28 cellular contexts compared by ENCODE assay signal in the genomic region with DNA sequence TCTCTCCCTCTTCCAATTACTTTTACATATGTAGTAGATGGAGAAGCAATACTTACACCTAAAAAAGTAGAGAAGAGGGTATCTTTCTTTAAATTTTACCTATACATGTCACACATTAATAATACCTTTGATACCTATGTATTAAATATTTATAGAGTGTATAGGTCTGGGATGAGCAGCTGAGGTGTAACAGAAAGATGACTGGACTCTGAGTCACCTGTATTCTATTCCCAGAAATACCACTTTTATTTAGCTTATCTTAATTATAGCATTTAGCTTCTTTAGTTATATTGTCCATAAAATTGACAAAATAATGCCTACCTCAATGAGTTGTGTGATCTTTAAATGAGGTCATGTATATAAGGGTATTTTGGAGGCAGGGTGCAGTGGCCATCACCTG. TPM values are rescaled to one million over a fixed set of nuclear protein-coding genes. Genes with fewer than 3 reads are reported as not detected.
"Had no signal": no experiment of that assay in that cellular context is flagged by ENCODE, and none has a peak within 500 bp of the region (broad histone marks: within the 10 kb centered on the region; RNA-seq: fewer than 3 reads in every experiment).

No MANE protein-coding gene starts in this region.

- H3K27me3 Mint-ChIP-seq: activated CD4-positive, alpha-beta T cell treated with anti-CD3 and anti-CD28 coated beads, Interleukin-2, amount 10 ng/mL, durations not matched to agents 7 days and 5 days had no signal

- H3K9me3 Mint-ChIP-seq: activated CD4-positive, alpha-beta memory T cell treated with anti-CD3 and anti-CD28 coated beads for 36 hours; activated CD4-positive, alpha-beta T cell treated with anti-CD3 and anti-CD28 coated beads, Interleukin-2, amount 10 ng/mL, durations not matched to agents 7 days and 5 days; activated naive CD4-positive, alpha-beta T cell treated with anti-CD3 and anti-CD28 coated beads, Interleukin-2, amount 50 U/mL, for 72 hours; activated naive CD8-positive, alpha-beta T cell treated with anti-CD3 and anti-CD28 coated beads, Interleukin-2, amount 50 U/mL, for 24 hours; activated T-cell treated with anti-CD3 and anti-CD28 coated beads, Interleukin-2, amount 50 U/mL, for 4 hours; T-cell had no signal

- H3K4me3 Mint-ChIP-seq: activated CD4-positive, alpha-beta memory T cell treated with anti-CD3 and anti-CD28 coated beads for 36 hours; activated CD4-positive, alpha-beta T cell treated with anti-CD3 and anti-CD28 coated beads, Interleukin-2, amount 10 ng/mL, durations not matched to agents 7 days and 5 days; activated naive CD8-positive, alpha-beta T cell treated with anti-CD3 and anti-CD28 coated beads, Interleukin-2, amount 50 U/mL, for 24 hours; activated T-cell treated with anti-CD3 and anti-CD28 coated beads, Interleukin-2, amount 50 U/mL, for 4 hours; T-cell had no signal

- H3K4me1 ChIP-seq: ascending aorta, body of pancreas had no signal

- DNase-seq: activated CD4-positive, alpha-beta memory T cell treated with anti-CD3 and anti-CD28 coated beads for 36 hours; activated CD4-positive, alpha-beta T cell treated with anti-CD3 and anti-CD28 coated beads, Interleukin-2, amount 10 ng/mL, durations not matched to agents 7 days and 5 days; activated CD4-positive, CD25-positive, alpha-beta regulatory T cell; activated CD8-positive, alpha-beta memory T cell treated with anti-CD3 and anti-CD28 coated beads for 24 hours; activated effector memory CD4-positive, alpha-beta T cell treated with anti-CD3 and anti-CD28 coated beads, Interleukin-2, amount 50 U/mL, for 16 hours; activated naive CD4-positive, alpha-beta T cell treated with Interleukin-2 at 50 U/mL for 16 hours; activated naive CD8-positive, alpha-beta T cell treated with anti-CD3 and anti-CD28 coated beads, Interleukin-2, amount 50 U/mL, for 24 hours; activated T-cell treated with anti-CD3 and anti-CD28 coated beads, Interleukin-2, amount 50 U/mL, for 4 hours; amniotic stem cell; body of pancreas; KG1; MV-4-11; NCI-H1105; NCI-H1436 treated with DMSO at 0.1 percent for 48 hours; NCI-H187; NCI-H2081; NCI-H510A treated with DMSO at 0.1 percent for 48 hours; NCI-H69; PC-9; T-cell; T-helper 2 cell; T1000 had no signal

- H3K27ac Mint-ChIP-seq: activated CD4-positive, alpha-beta memory T cell treated with anti-CD3 and anti-CD28 coated beads for 36 hours; activated CD4-positive, alpha-beta T cell treated with anti-CD3 and anti-CD28 coated beads, Interleukin-2, amount 10 ng/mL, durations not matched to agents 7 days and 5 days; activated naive CD4-positive, alpha-beta T cell treated with anti-CD3 and anti-CD28 coated beads, Interleukin-2, amount 50 U/mL, for 72 hours; activated naive CD8-positive, alpha-beta T cell treated with anti-CD3 and anti-CD28 coated beads, Interleukin-2, amount 50 U/mL, for 24 hours; T-cell had no signal

- H3K4me1 Mint-ChIP-seq: activated CD4-positive, alpha-beta T cell treated with anti-CD3 and anti-CD28 coated beads, Interleukin-2, amount 10 ng/mL, durations not matched to agents 7 days and 5 days; activated naive CD8-positive, alpha-beta T cell treated with anti-CD3 and anti-CD28 coated beads, Interleukin-2, amount 50 U/mL, for 24 hours; T-cell had no signal

- H3K27ac ChIP-seq: ascending aorta, body of pancreas, cardiac muscle cell, PC-9, SK-N-MC, VCaP had no signal

- H3K36me3 Mint-ChIP-seq: activated CD4-positive, alpha-beta memory T cell treated with anti-CD3 and anti-CD28 coated beads for 36 hours; activated naive CD4-positive, alpha-beta T cell treated with anti-CD3 and anti-CD28 coated beads, Interleukin-2, amount 50 U/mL, for 72 hours; T-cell had no signal

- H3K36me3 ChIP-seq: ascending aorta, cardiac muscle cell had no signal

- ATAC-seq: activated naive CD4-positive, alpha-beta T cell treated with anti-CD3 and anti-CD28 coated beads, Interleukin-2, amount 50 U/mL, for 72 hours; activated naive CD8-positive, alpha-beta T cell treated with anti-CD3 and anti-CD28 coated beads, Interleukin-2, amount 50 U/mL, for 24 hours; activated T-cell treated with anti-CD3 and anti-CD28 coated beads, Interleukin-2, amount 50 U/mL, for 4 hours; body of pancreas; Right ventricle myocardium inferior; T-cell had no signal

- H3K9me3 ChIP-seq: ascending aorta, body of pancreas had no signal

- H3K4me3 ChIP-seq: ascending aorta, body of pancreas, cardiac muscle cell, PC-9, SK-N-MC had no signal

- H3K27me3 ChIP-seq: ascending aorta, body of pancreas, cardiac muscle cell had no signal

RNA-seq across cellular contexts. Expression of a gene that starts 30.6 kb away (rescaled TPM):
- total RNA-seq: activated CD4-positive, alpha-beta T cell treated with anti-CD3 and anti-CD28 coated beads, Interleukin-2, amount 10 ng/mL, durations not matched to agents 7 days and 5 days had no signal

RNA-seq across cellular contexts. Expression of a gene that starts 32.4 kb away (rescaled TPM):
- total RNA-seq: activated CD4-positive, alpha-beta memory T cell treated with anti-CD3 and anti-CD28 coated beads for 36 hours; activated CD4-positive, alpha-beta T cell treated with anti-CD3 and anti-CD28 coated beads, Interleukin-2, amount 10 ng/mL, durations not matched to agents 7 days and 5 days; activated naive CD4-positive, alpha-beta T cell treated with anti-CD3 and anti-CD28 coated beads, Interleukin-2, amount 50 U/mL, for 72 hours; activated T-cell treated with anti-CD3 and anti-CD28 coated beads, Interleukin-2, amount 50 U/mL, for 4 hours; ascending aorta; T-cell had no signal
